Comparison of ENCODE assay signal across 8 cellular contexts in genomic region chr19:10420444-10421239, GRCh38. TPM values are rescaled to one million over a fixed set of nuclear protein-coding genes. Genes with fewer than 3 reads are reported as not detected.
DNase-seq lines count a peak whose midpoint lies in the region; ATAC-seq and TF ChIP-seq lines count a peak whose summit lies in the region.

Gene PDE4A, plus strand, starts transcription at chr19:10420538. Its CDS starts 227 bp downstream, at chr19:10420765.

- H2AFZ ChIP-seq in osteoblast (ENCODE audit: low read length): no peak within 1 kb of the TSS

- H3K4me1 ChIP-seq in osteoblast (ENCODE audit: insufficient read depth, low read length): peaks cover 40% of the 10 kb centered on the region

- H4K20me1 ChIP-seq in osteoblast (ENCODE audit: insufficient read depth, low read length): peaks cover 12% of the 10 kb centered on the region

- H3K36me3 ChIP-seq in osteoblast (ENCODE audit: insufficient read depth, low read length): no peaks in the 10 kb centered on the region

- peaks cover 65% of the 10 kb centered on the region for H3K27me3 ChIP-seq in osteoblast (ENCODE audit: insufficient read depth, low read length)

- ATAC-seq in GM21526 (IDR thresholded peaks at IDR 0.05; ENCODE audit: low FRiP score, unreplicated experiment) (no peak), GM18909 (IDR thresholded peaks at IDR 0.05; ENCODE audit: poor library complexity, unreplicated experiment) (no peak)

- no peaks in the 10 kb centered on the region for H3K79me2 ChIP-seq in osteoblast (ENCODE audit: insufficient read depth, low read length)

- TF ChIP-seq CTCF in epithelial cell of esophagus (IDR thresholded peaks at IDR 0.05; ENCODE audit: insufficient read depth, low read depth, low read length, missing control alignments): peak; percentile 24
- TF ChIP-seq CTCF in osteoblast (IDR thresholded peaks at IDR 0.05; ENCODE audit: extremely low read depth, low read depth, low read length): no peak

- DNase-seq in Daoy (ENCODE audit: low read depth) (peak; percentile 76), Kasumi-1 (lab: John Stamatoyannopoulos, UW) (peak; percentile 38 to 48), epithelial cell of esophagus (ENCODE audit: low read depth) (peak; percentile 55), osteoblast (ENCODE audit: insufficient read length, low spot score, missing footprints) (peak; percentile 94), GF-D8 (lab: John Stamatoyannopoulos, UW) (no peak)
- peak; percentile 69 to 74 for DNase-seq in activated CD4-positive, alpha-beta T cell treated with anti-CD3 and anti-CD28 coated beads, Interleukin-2, amount 50 U/mL, for 48 hours

- H3K27ac ChIP-seq in osteoblast (ENCODE audit: low read depth, low read length): no peak within 1 kb of the TSS

- H3K9me3 ChIP-seq in osteoblast (ENCODE audit: low read depth, low read length): no peaks in the 10 kb centered on the region

- peak within 1 kb of the TSS; percentile 68 for H3K4me2 ChIP-seq in osteoblast (ENCODE audit: insufficient read depth, low read length)

- peak within 1 kb of the TSS; percentile 32 for H3K4me3 ChIP-seq in epithelial cell of esophagus (ENCODE audit: low read length)
- H3K4me3 ChIP-seq in osteoblast (ENCODE audit: insufficient read depth, low read length): peak within 1 kb of the TSS; percentile 57

RNA-seq across cellular contexts. Expression of gene PDE4A, which starts in this region (rescaled TPM):
- 0.69 and 2.3 TPM in 2 replicates for total RNA-seq in Daoy (2014; rRNA removed; shearing (Covaris generic))
- total RNA-seq in osteoblast: 5.1 and 8.3 TPM in 2 replicates
